21 cellular contexts compared by ENCODE assay signal in genomic region chr11:37509471-37509870, GRCh38.
"Had no signal": no experiment of that assay in that cellular context is flagged by ENCODE, and none has a peak within 500 bp of the region (broad histone marks: within the 10 kb centered on the region; RNA-seq: fewer than 3 reads in every experiment).

No MANE protein-coding gene starts in this region.

- H3K27me3 Mint-ChIP-seq: activated naive CD8-positive, alpha-beta T cell treated with anti-CD3 and anti-CD28 coated beads, Interleukin-2, amount 10 ng/mL, durations not matched to agents 7 days and 5 days; T-cell had no signal

- H3K27ac Mint-ChIP-seq: activated CD8-positive, alpha-beta T cell treated with anti-CD3 and anti-CD28 coated beads, Interleukin-2, amount 10 ng/mL, durations not matched to agents 7 days and 5 days; activated naive CD8-positive, alpha-beta T cell treated with anti-CD3 and anti-CD28 coated beads, Interleukin-2, amount 10 ng/mL, durations not matched to agents 7 days and 5 days; T-cell had no signal

- H3K36me3 Mint-ChIP-seq: activated naive CD8-positive, alpha-beta T cell treated with anti-CD3 and anti-CD28 coated beads, Interleukin-2, amount 10 ng/mL, durations not matched to agents 7 days and 5 days; T-cell had no signal

- H3K4me3 Mint-ChIP-seq: activated CD8-positive, alpha-beta T cell treated with anti-CD3 and anti-CD28 coated beads, Interleukin-2, amount 10 ng/mL, durations not matched to agents 7 days and 5 days; activated naive CD8-positive, alpha-beta T cell treated with anti-CD3 and anti-CD28 coated beads, Interleukin-2, amount 10 ng/mL, durations not matched to agents 7 days and 5 days; T-cell had no signal

- ATAC-seq: activated CD8-positive, alpha-beta T cell treated with anti-CD3 and anti-CD28 coated beads, Interleukin-2, amount 10 ng/mL, durations not matched to agents 7 days and 5 days; Right ventricle myocardium inferior; T-cell had no signal

- H3K4me1 Mint-ChIP-seq: activated naive CD8-positive, alpha-beta T cell treated with anti-CD3 and anti-CD28 coated beads, Interleukin-2, amount 10 ng/mL, durations not matched to agents 7 days and 5 days; T-cell had no signal

- DNase-seq: activated CD4-positive, alpha-beta T cell treated with anti-CD3 and anti-CD28 coated beads, Interleukin-2, amount 50 U/mL, for 1 hour; activated CD4-positive, CD25-positive, alpha-beta regulatory T cell; activated CD8-positive, alpha-beta memory T cell treated with anti-CD3 and anti-CD28 coated beads, Interleukin-2, amount 50 U/mL, for 48 hours; activated CD8-positive, alpha-beta T cell treated with anti-CD3 and anti-CD28 coated beads, Interleukin-2, amount 10 ng/mL, durations not matched to agents 7 days and 5 days; activated naive CD4-positive, alpha-beta T cell treated with anti-CD3 and anti-CD28 coated beads, Interleukin-2, amount 50 U/mL, for 16 hours; activated naive CD8-positive, alpha-beta T cell treated with anti-CD3 and anti-CD28 coated beads, Interleukin-2, amount 10 ng/mL, durations not matched to agents 7 days and 5 days; activated T-cell treated with anti-CD3 and anti-CD28 coated beads, Interleukin-2, amount 50 U/mL, for 1 hour; adrenal gland; anterior cingulate cortex; central memory CD4-positive, alpha-beta T cell; MM.1S; NCI-H1105 treated with DMSO at 0.1 percent for 48 hours; NCI-H1436 treated with DMSO at 0.1 percent for 48 hours; NCI-H187; NCI-H2081; NCI-H446; NCI-H524; T-cell; T-helper 2 cell; T1000 had no signal
